19 cellular contexts compared by ENCODE assay signal in genomic region chr12:90484130-90484529, GRCh38.
"Had no signal": no experiment of that assay in that cellular context is flagged by ENCODE, and none has a peak within 500 bp of the region (broad histone marks: within the 10 kb centered on the region; RNA-seq: fewer than 3 reads in every experiment).

No MANE protein-coding gene starts in this region.

- H3K27me3 Mint-ChIP-seq: activated naive CD8-positive, alpha-beta T cell treated with anti-CD3 and anti-CD28 coated beads, Interleukin-2, amount 10 ng/mL, durations not matched to agents 7 days and 5 days; central memory CD8-positive, alpha-beta T cell; T-helper 17 cell had no signal

- H3K36me3 Mint-ChIP-seq: activated naive CD8-positive, alpha-beta T cell treated with anti-CD3 and anti-CD28 coated beads, Interleukin-2, amount 10 ng/mL, durations not matched to agents 7 days and 5 days; brain; naive thymus-derived CD8-positive, alpha-beta T cell had no signal

- H3K4me3 Mint-ChIP-seq: activated naive CD8-positive, alpha-beta T cell treated with anti-CD3 and anti-CD28 coated beads, Interleukin-2, amount 10 ng/mL, durations not matched to agents 7 days and 5 days; activated T-helper 1 cell treated with anti-CD3 and anti-CD28 coated beads, Interleukin-12 subunit alpha, Interleukin-12 subunit beta, Interleukin-2, Interleukin-4 antibody, amounts not matched to agents 30 ng/mL and 10 ng/mL and 1 ng/mL, durations not matched to agents 14 hours and 24 hours and 36 hours; brain; central memory CD8-positive, alpha-beta T cell; naive thymus-derived CD8-positive, alpha-beta T cell; T-helper 17 cell had no signal

- DNase-seq: activated CD4-positive, alpha-beta T cell treated with anti-CD3 and anti-CD28 coated beads, Interleukin-2, amount 50 U/mL, for 1 hour; activated CD4-positive, CD25-positive, alpha-beta regulatory T cell; activated naive CD4-positive, alpha-beta T cell; activated naive CD8-positive, alpha-beta T cell treated with anti-CD3 and anti-CD28 coated beads, Interleukin-2, amount 10 ng/mL, durations not matched to agents 7 days and 5 days; esophagus squamous epithelium; left colon; mammary epithelial cell; mucosa of descending colon; naive thymus-derived CD8-positive, alpha-beta T cell; nucleus accumbens; posterior cingulate gyrus; small intestine; stimulated activated CD4-positive, alpha-beta T cell treated with anti-CD3 and anti-CD28 coated beads, Interleukin-4, amount 100 ng/mL, for 24 hours; stimulated activated naive CD4-positive, alpha-beta T cell treated with Interleukin-2 at 50 U/mL for 16 hours; T-helper 17 cell; upper lobe of left lung had no signal

- H3K9me3 Mint-ChIP-seq: central memory CD8-positive, alpha-beta T cell had no signal

- ATAC-seq: left colon; mucosa of descending colon; naive thymus-derived CD8-positive, alpha-beta T cell; T-helper 17 cell had no signal

- FAIRE-seq: small intestine had no signal

- H3K4me1 Mint-ChIP-seq: activated naive CD8-positive, alpha-beta T cell treated with anti-CD3 and anti-CD28 coated beads, Interleukin-2, amount 10 ng/mL, durations not matched to agents 7 days and 5 days; brain; central memory CD8-positive, alpha-beta T cell; naive thymus-derived CD8-positive, alpha-beta T cell; T-helper 17 cell had no signal

- H3K27ac Mint-ChIP-seq: activated naive CD8-positive, alpha-beta T cell treated with anti-CD3 and anti-CD28 coated beads, Interleukin-2, amount 10 ng/mL, durations not matched to agents 7 days and 5 days; activated T-helper 1 cell treated with anti-CD3 and anti-CD28 coated beads, Interleukin-12 subunit alpha, Interleukin-12 subunit beta, Interleukin-2, Interleukin-4 antibody, amounts not matched to agents 30 ng/mL and 10 ng/mL and 1 ng/mL, durations not matched to agents 14 hours and 24 hours and 36 hours; brain; naive thymus-derived CD8-positive, alpha-beta T cell; T-helper 17 cell had no signal
